16 cellular contexts compared by ENCODE assay signal in genomic region chr1:207844374-207844773, GRCh38.
A peak's percentile ranks its signal among the peaks of the same experiment; 100 is the strongest.
DNase-seq lines count a peak whose midpoint lies in the region; ATAC-seq and TF ChIP-seq lines count a peak whose summit lies in the region.
"Had no signal": no experiment of that assay in that cellular context is flagged by ENCODE, and none has a peak within 500 bp of the region (broad histone marks: within the 10 kb centered on the region; RNA-seq: fewer than 3 reads in every experiment).

No MANE protein-coding gene starts in this region.

- H3K36me3 Mint-ChIP-seq in activated T-helper 2 cell treated with anti-CD3 and anti-CD28 coated beads, Interferon-gamma antibody, Interleukin-2, Interleukin-4, amounts not matched to agents 10 μg/mL and 5 μg/mL and 100 μg/mL, durations not matched to agents 14 hours and 24 hours and 36 hours (ENCODE audit: low read depth) = peaks cover 46% of the 10 kb centered on the region
- H3K36me3 Mint-ChIP-seq: natural killer cell treated with Interleukin-12 subunit alpha and Interleukin-12 subunit beta and Interleukin-15 and Interleukin-18, amount 100 ng/mL, for 72 hours had no signal

- H2BK5ac ChIP-seq in IMR-90 (ENCODE audit: low read depth, low read length, poor library complexity, severe bottlenecking) = no peak overlapping the region

- H3K4me2 ChIP-seq in IMR-90 (ENCODE audit: low read depth, low read length) = no peak overlapping the region

- H2BK20ac ChIP-seq in IMR-90 (ENCODE audit: low read depth, low read length) = no peak overlapping the region

- no peak overlapping the region for H2BK15ac ChIP-seq in IMR-90 (ENCODE audit: low read depth, low read length)

- in situ Hi-C loops in IMR-90 (cut with MboI; ENCODE audit: low sequenced_read_pairs) = no loop called here

- TF ChIP-seq CTCF in IMR-90 (conservative IDR thresholded peaks at IDR 0.05; ENCODE audit: low read depth, low read length) = no peak

- no peak overlapping the region for H3K4ac ChIP-seq in IMR-90 (ENCODE audit: low read depth, low read length)

- no peak overlapping the region for H3K4me3 Mint-ChIP-seq in activated T-helper 2 cell treated with anti-CD3 and anti-CD28 coated beads, Interferon-gamma antibody, Interleukin-2, Interleukin-4, amounts not matched to agents 10 μg/mL and 5 μg/mL and 100 μg/mL, durations not matched to agents 14 hours and 24 hours and 36 hours (ENCODE audit: low read depth)
- H3K4me3 Mint-ChIP-seq: activated B cell treated with CpG ODN at 0.5 μM for 24 hours; activated naive CD4-positive, alpha-beta T cell treated with anti-CD3 and anti-CD28 coated beads, Interleukin-2, amount 10 ng/mL, durations not matched to agents 7 days and 5 days; natural killer cell treated with Interleukin-12 subunit alpha and Interleukin-12 subunit beta and Interleukin-15 and Interleukin-18, amount 100 ng/mL, for 72 hours had no signal

- TF ChIP-seq RAD21 in IMR-90 (IDR thresholded peaks at IDR 0.05; ENCODE audit: low read length) = no peak

- DNase-seq in CD1c-positive myeloid dendritic cell (ENCODE audit: extremely low spot score) (peak; percentile 33), IMR-90 (no peak), NCI-H524 treated with DMSO at 0.1 percent for 48 hours (lab: John Stamatoyannopoulos, UW) (no peak), ecto neural progenitor cell (ENCODE audit: low spot score) (no peak)
- no peak for DNase-seq in activated T-helper 2 cell treated with anti-CD3 and anti-CD28 coated beads, Interferon-gamma antibody, Interleukin-2, Interleukin-4, amounts not matched to agents 10 μg/mL and 5 μg/mL and 100 μg/mL, durations not matched to agents 14 hours and 24 hours and 36 hours (ENCODE audit: low spot score)
- DNase-seq in stimulated activated CD4-positive, alpha-beta T cell treated with anti-CD3 and anti-CD28 coated beads, Interleukin-12 subunit alpha, Interleukin-12 subunit beta, amount 100 ng/mL, for 4 hours = no peak
- DNase-seq: activated B cell treated with CpG ODN at 0.5 μM for 24 hours; activated naive CD4-positive, alpha-beta T cell treated with anti-CD3 and anti-CD28 coated beads, Interleukin-2, amount 10 ng/mL, durations not matched to agents 7 days and 5 days; BE2C; central memory CD4-positive, alpha-beta T cell; NCI-H1048; stimulated activated CD4-positive, alpha-beta T cell treated with anti-CD3 and anti-CD28 coated beads, Interleukin-2, amount 100 ng/mL, for 24 hours had no signal

- dilution Hi-C loops in IMR-90 (cut with HindIII; ENCODE audit: low sequenced_read_pairs, unreplicated experiment) = no loop called here

- H4K20me1 ChIP-seq in IMR-90 (ENCODE audit: insufficient read depth, low read length) = no peaks in the 10 kb centered on the region

- no TSS peak for BruUV-seq in IMR-90 (replicated peaks; lab: Mats Ljungman, UMichigan)

- no peak overlapping the region for H2BK120ac ChIP-seq in IMR-90 (ENCODE audit: low read depth, low read length)

- CTCF ChIA-PET in IMR-90 (lab: Yijun Ruan, JAX) = no interaction called here

- no peak overlapping the region for H3K23ac ChIP-seq in IMR-90 (ENCODE audit: low read depth, low read length)

- H3K4me1 Mint-ChIP-seq in activated T-helper 2 cell treated with anti-CD3 and anti-CD28 coated beads, Interferon-gamma antibody, Interleukin-2, Interleukin-4, amounts not matched to agents 10 μg/mL and 5 μg/mL and 100 μg/mL, durations not matched to agents 14 hours and 24 hours and 36 hours (ENCODE audit: low read depth) = peaks cover 31% of the 10 kb centered on the region

- no peak overlapping the region for H3K56ac ChIP-seq in IMR-90 (ENCODE audit: extremely low read depth, insufficient read depth, low read length)

- H4K91ac ChIP-seq in IMR-90 (ENCODE audit: insufficient read depth, low read depth, low read length) = no peak overlapping the region

- no peaks in the 10 kb centered on the region for H3K36me3 ChIP-seq in IMR-90 (ENCODE audit: control insufficient read depth, insufficient read depth, low read length)
- H3K36me3 ChIP-seq: BE2C had no signal

- H2AFZ ChIP-seq in IMR-90 (replicated peaks; ENCODE audit: low read length, poor library complexity) = no peak overlapping the region

- ATAC-seq in IMR-90 (ENCODE audit: low read depth) (no peak), esophagus mucosa (no peak)
- ATAC-seq: GM12878; natural killer cell treated with Interleukin-12 subunit alpha and Interleukin-12 subunit beta and Interleukin-15 and Interleukin-18, amount 100 ng/mL, for 72 hours had no signal

- peaks cover 0 to 7% of the 10 kb centered on the region in 2 experiments; a peak in 2 of 4 replicates for H3K79me1 ChIP-seq in IMR-90 (ENCODE audit: low read depth in 1 of 2, low read length in 2 of 2)

- H4K5ac ChIP-seq in IMR-90 (ENCODE audit: low read depth, low read length) = no peak overlapping the region

- H4K8ac ChIP-seq in IMR-90 (ENCODE audit: low read depth in 2 of 2, low read length in 2 of 2) = no peak overlapping the region

- no peaks in the 10 kb centered on the region for H3K27me3 ChIP-seq in IMR-90 (ENCODE audit: control insufficient read depth, insufficient read depth, low read length)
- H3K27me3 ChIP-seq in layer of hippocampus (ENCODE audit: control insufficient read depth, insufficient read depth, low read length) = no peaks in the 10 kb centered on the region
- H3K27me3 ChIP-seq: BE2C had no signal

- H3K4me3 ChIP-seq in IMR-90 (ENCODE audit: insufficient read depth, low read depth, low read length) = no peak overlapping the region
- H3K4me3 ChIP-seq: GM12878 had no signal

- H3K14ac ChIP-seq in IMR-90 (replicated peaks; ENCODE audit: low read depth, low read length) = no peak overlapping the region

- POLR2A ChIA-PET in IMR-90 (lab: Charles Lee; ENCODE audit: unreplicated experiment) = no interaction called here

- no peaks in the 10 kb centered on the region for H3K27me3 Mint-ChIP-seq in activated T-helper 2 cell treated with anti-CD3 and anti-CD28 coated beads, Interferon-gamma antibody, Interleukin-2, Interleukin-4, amounts not matched to agents 10 μg/mL and 5 μg/mL and 100 μg/mL, durations not matched to agents 14 hours and 24 hours and 36 hours (ENCODE audit: low read depth)
- H3K27me3 Mint-ChIP-seq: activated B cell treated with CpG ODN at 0.5 μM for 24 hours; activated naive CD4-positive, alpha-beta T cell treated with anti-CD3 and anti-CD28 coated beads, Interleukin-2, amount 10 ng/mL, durations not matched to agents 7 days and 5 days; natural killer cell treated with Interleukin-12 subunit alpha and Interleukin-12 subunit beta and Interleukin-15 and Interleukin-18, amount 100 ng/mL, for 72 hours had no signal

- no peak overlapping the region for H3K27ac ChIP-seq in IMR-90 (ENCODE audit: insufficient read depth, low read length)
- peak overlapping the region; percentile 39 for H3K27ac ChIP-seq in layer of hippocampus (ENCODE audit: low read depth, low read length)

- no peak overlapping the region for H2AK5ac ChIP-seq in IMR-90 (ENCODE audit: low read depth, low read length)

- no peak overlapping the region for H3K18ac ChIP-seq in IMR-90 (ENCODE audit: low read depth, low read length)

- H3K9me1 ChIP-seq in IMR-90 (ENCODE audit: insufficient read depth, low read length) = no peaks in the 10 kb centered on the region; the same call in 1 of the 2 replicates

- WGBS in IMR-90 (ENCODE audit: extremely low coverage in 2 of 2, insufficient read length in 1 of 2), 2 experiments = no CpG with 5 or more reads among the region's 2 CpGs

- TF ChIP-seq POLR2A in IMR-90 (IDR thresholded peaks at IDR 0.05; ENCODE audit: low read depth, low read length) = no peak

- no peaks in the 10 kb centered on the region for H3K9me3 Mint-ChIP-seq in activated T-helper 2 cell treated with anti-CD3 and anti-CD28 coated beads, Interferon-gamma antibody, Interleukin-2, Interleukin-4, amounts not matched to agents 10 μg/mL and 5 μg/mL and 100 μg/mL, durations not matched to agents 14 hours and 24 hours and 36 hours
- H3K9me3 Mint-ChIP-seq: activated B cell treated with CpG ODN at 0.5 μM for 24 hours; activated naive CD4-positive, alpha-beta T cell treated with anti-CD3 and anti-CD28 coated beads, Interleukin-2, amount 10 ng/mL, durations not matched to agents 7 days and 5 days; natural killer cell treated with Interleukin-12 subunit alpha and Interleukin-12 subunit beta and Interleukin-15 and Interleukin-18, amount 100 ng/mL, for 72 hours had no signal

- H3K9ac ChIP-seq in IMR-90 (ENCODE audit: low read depth, low read length) = no peak overlapping the region

- H3K4me1 ChIP-seq in IMR-90 (ENCODE audit: control insufficient read depth, insufficient read depth, low read length) = no peaks in the 10 kb centered on the region
- H3K4me1 ChIP-seq: BE2C had no signal

- peak overlapping the region; percentile 11 for H3K27ac Mint-ChIP-seq in activated T-helper 2 cell treated with anti-CD3 and anti-CD28 coated beads, Interferon-gamma antibody, Interleukin-2, Interleukin-4, amounts not matched to agents 10 μg/mL and 5 μg/mL and 100 μg/mL, durations not matched to agents 14 hours and 24 hours and 36 hours
- H3K27ac Mint-ChIP-seq: activated B cell treated with CpG ODN at 0.5 μM for 24 hours; activated naive CD4-positive, alpha-beta T cell treated with anti-CD3 and anti-CD28 coated beads, Interleukin-2, amount 10 ng/mL, durations not matched to agents 7 days and 5 days had no signal

- H2AK9ac ChIP-seq in IMR-90 (replicated peaks; ENCODE audit: low read depth, low read length, poor library complexity) = no peak overlapping the region

- intact Hi-C loops in IMR-90 (cut with micrococcal nuclease) = no loop called here
- intact Hi-C loops in activated T-helper 2 cell treated with anti-CD3 and anti-CD28 coated beads, Interferon-gamma antibody, Interleukin-2, Interleukin-4, amounts not matched to agents 10 μg/mL and 5 μg/mL and 100 μg/mL, durations not matched to agents 14 hours and 24 hours and 36 hours (cut with micrococcal nuclease) = no loop called here

- H3K9me3 ChIP-seq in IMR-90 (ENCODE audit: control insufficient read depth, insufficient read depth, low read length) = no peaks in the 10 kb centered on the region
- H3K9me3 ChIP-seq: BE2C had no signal

TF ChIP-seq in IMR-90, 13 proteins besides CTCF, POLR2A, EP300 and RAD21:
- no peak for TF ChIP-seq BHLHE40 (IDR thresholded peaks at IDR 0.05; ENCODE audit: low read depth, low read length)
- TF ChIP-seq FOS (IDR thresholded peaks at IDR 0.05; ENCODE audit: low read depth, low read length) = no peak
- no peak for TF ChIP-seq RCOR1 (IDR thresholded peaks at IDR 0.05; ENCODE audit: insufficient replicate concordance, low read length)
- TF ChIP-seq MXI1 (IDR thresholded peaks at IDR 0.05; ENCODE audit: borderline replicate concordance, low read depth, low read length) = no peak
- peak; percentile 43 for TF ChIP-seq CEBPB (IDR thresholded peaks at IDR 0.05; ENCODE audit: low read depth, low read length)
- TF ChIP-seq USF2 (IDR thresholded peaks at IDR 0.05; ENCODE audit: low read depth, low read length) = no peak
- TF ChIP-seq SMC3 (IDR thresholded peaks at IDR 0.05; ENCODE audit: low read depth, low read length) = no peak
